13 cellular contexts compared by ENCODE assay signal in the genomic region with DNA sequence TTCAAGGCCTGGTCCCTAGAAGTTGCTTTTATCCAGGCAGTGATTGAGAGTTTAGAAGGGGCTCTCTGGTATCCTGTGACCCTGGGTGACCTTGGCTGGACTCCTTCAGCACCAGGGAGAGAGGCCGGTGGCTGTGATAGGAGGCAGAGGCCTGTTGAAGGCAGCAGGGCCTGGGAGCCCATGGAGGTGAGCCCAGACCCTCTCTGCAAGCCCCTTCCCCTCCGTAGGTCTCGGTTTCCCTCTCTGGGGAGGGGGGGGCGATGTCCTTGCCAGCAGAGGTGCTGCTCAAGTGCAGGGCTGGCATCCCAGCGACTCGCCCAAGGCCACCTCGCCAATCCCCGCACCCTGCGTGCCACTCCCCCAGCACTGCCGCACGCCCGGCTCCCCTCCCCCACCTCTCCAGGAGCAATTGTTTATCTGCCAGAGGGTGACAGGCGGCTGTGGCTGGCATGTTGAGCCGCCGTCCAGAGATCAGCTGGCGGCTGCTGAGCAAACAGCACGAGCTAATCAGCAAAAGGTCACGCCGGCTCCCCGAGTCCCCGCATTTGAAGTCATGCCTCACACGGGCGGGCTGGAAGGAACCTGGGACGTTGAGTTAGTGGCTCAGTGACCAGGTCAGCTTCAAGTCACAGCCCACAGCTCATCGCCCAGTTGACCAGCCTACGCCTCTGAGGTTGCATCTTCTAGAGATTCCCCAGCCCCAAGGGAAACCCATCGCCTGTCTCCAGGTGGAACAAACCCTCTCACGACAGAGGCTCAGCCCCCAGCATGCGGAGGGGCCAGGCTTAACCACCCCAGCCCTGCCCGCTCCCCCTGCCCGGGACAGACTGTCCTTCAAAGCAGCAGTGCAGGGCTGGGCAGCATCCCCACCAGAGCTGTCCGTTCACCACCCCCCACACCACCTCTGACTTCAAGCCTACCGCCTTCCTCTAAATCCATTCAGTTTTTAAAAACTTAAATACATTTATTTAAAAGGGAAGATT. TPM values are rescaled to one million over a fixed set of nuclear protein-coding genes. Genes with fewer than 3 reads are reported as not detected.
DNase-seq lines count a peak whose midpoint lies in the region; ATAC-seq, FAIRE-seq and TF ChIP-seq lines count a peak whose summit lies in the region.
"Had no signal": no experiment of that assay in that cellular context is flagged by ENCODE, and none has a peak within 500 bp of the region (broad histone marks: within the 10 kb centered on the region; RNA-seq: fewer than 3 reads in every experiment).

No MANE protein-coding gene starts in this region.

- no peak for FAIRE-seq in HTR-8/SVneo (lab: Jason Lieb, UNC)

- H3K27me3 Mint-ChIP-seq in activated T-helper 1 cell treated with anti-CD3 and anti-CD28 coated beads, Interleukin-12 subunit alpha, Interleukin-12 subunit beta, Interleukin-2, Interleukin-4 antibody, amounts not matched to agents 30 ng/mL and 10 ng/mL and 1 ng/mL, durations not matched to agents 14 hours and 24 hours and 36 hours (ENCODE audit: insufficient read depth), result no peaks in the 10 kb centered on the region

- no peak overlapping the region for H3K27ac ChIP-seq in BLaER1
- H3K27ac ChIP-seq: gastroesophageal sphincter had no signal

- H3K4me1 Mint-ChIP-seq in activated T-helper 1 cell treated with anti-CD3 and anti-CD28 coated beads, Interleukin-12 subunit alpha, Interleukin-12 subunit beta, Interleukin-2, Interleukin-4 antibody, amounts not matched to agents 30 ng/mL and 10 ng/mL and 1 ng/mL, durations not matched to agents 14 hours and 24 hours and 36 hours (ENCODE audit: low read depth), result no peaks in the 10 kb centered on the region

- H3K4me3 ChIP-seq in BLaER1 (no peak overlapping the region), foreskin fibroblast (ENCODE audit: low read depth in 1 of 2, low read length in 2 of 2) (no peak overlapping the region)
- H3K4me3 ChIP-seq: gastroesophageal sphincter had no signal

- H3K27ac Mint-ChIP-seq in activated T-helper 1 cell treated with anti-CD3 and anti-CD28 coated beads, Interleukin-12 subunit alpha, Interleukin-12 subunit beta, Interleukin-2, Interleukin-4 antibody, amounts not matched to agents 30 ng/mL and 10 ng/mL and 1 ng/mL, durations not matched to agents 14 hours and 24 hours and 36 hours, result no peak overlapping the region

- no peak overlapping the region for H3K4me3 Mint-ChIP-seq in activated T-helper 1 cell treated with anti-CD3 and anti-CD28 coated beads, Interleukin-12 subunit alpha, Interleukin-12 subunit beta, Interleukin-2, Interleukin-4 antibody, amounts not matched to agents 30 ng/mL and 10 ng/mL and 1 ng/mL, durations not matched to agents 14 hours and 24 hours and 36 hours

- H3K4me2 ChIP-seq in BLaER1, result peak overlapping the region; percentile 36

- no peak overlapping the region for H3K9ac ChIP-seq in BLaER1

- H3K4me1 ChIP-seq in BLaER1, result peaks cover 53% of the 10 kb centered on the region

- no peaks in the 10 kb centered on the region for H3K27me3 ChIP-seq in BLaER1

- H3K36me3 ChIP-seq in BLaER1, result peaks cover 18% of the 10 kb centered on the region
- H3K36me3 ChIP-seq: gastroesophageal sphincter had no signal

- TF ChIP-seq CTCF in foreskin fibroblast (IDR thresholded peaks at IDR 0.05; ENCODE audit: low read depth, low read length), result no peak

- intact Hi-C loops in left colon (cut with DNase I, micrococcal nuclease), result no loop called here
- intact Hi-C loops in activated T-helper 1 cell treated with anti-CD3 and anti-CD28 coated beads, Interleukin-12 subunit alpha, Interleukin-12 subunit beta, Interleukin-2, Interleukin-4 antibody, amounts not matched to agents 30 ng/mL and 10 ng/mL and 1 ng/mL, durations not matched to agents 14 hours and 24 hours and 36 hours (cut with micrococcal nuclease), result no loop called here

- H3K36me3 Mint-ChIP-seq in activated T-helper 1 cell treated with anti-CD3 and anti-CD28 coated beads, Interleukin-12 subunit alpha, Interleukin-12 subunit beta, Interleukin-2, Interleukin-4 antibody, amounts not matched to agents 30 ng/mL and 10 ng/mL and 1 ng/mL, durations not matched to agents 14 hours and 24 hours and 36 hours (ENCODE audit: low read depth), result no peaks in the 10 kb centered on the region

- H3K9me3 ChIP-seq in BLaER1, result peaks cover 14% of the 10 kb centered on the region

- peak; percentile 58 for ATAC-seq in left colon
- ATAC-seq: activated CD4-positive, CD25-positive, alpha-beta regulatory T cell treated with anti-CD3 and anti-CD28 coated beads, Interleukin-2, amount 50 U/mL, for 24 hours; gastroesophageal sphincter had no signal

- DNase-seq in NCI-H1092 treated with DMSO at 0.1 percent for 48 hours (lab: John Stamatoyannopoulos, UW) (peak; percentile 69), SK-N-DZ (ENCODE audit: low spot score) (peak; percentile 72), left colon (peak in 1 of 2 donors; percentile 14), HTR-8/SVneo (ENCODE audit: insufficient read length, low spot score) (no peak), foreskin melanocyte (no peak), foreskin fibroblast (no peak)
- no peak for DNase-seq in activated T-helper 1 cell treated with anti-CD3 and anti-CD28 coated beads, Interleukin-12 subunit alpha, Interleukin-12 subunit beta, Interleukin-2, Interleukin-4 antibody, amounts not matched to agents 30 ng/mL and 10 ng/mL and 1 ng/mL, durations not matched to agents 14 hours and 24 hours and 36 hours (ENCODE audit: low spot score)
- DNase-seq: activated effector memory CD4-positive, alpha-beta T cell treated with anti-CD3 and anti-CD28 coated beads, Interleukin-2, amount 50 U/mL, for 16 hours; KBM-7; stimulated activated naive CD4-positive, alpha-beta T cell treated with Interleukin-2 at 50 U/mL for 16 hours had no signal

- H4K20me1 ChIP-seq in BLaER1, result peaks cover 15% of the 10 kb centered on the region; the same call in 1 of the 2 replicates

- H3K9me3 Mint-ChIP-seq in activated T-helper 1 cell treated with anti-CD3 and anti-CD28 coated beads, Interleukin-12 subunit alpha, Interleukin-12 subunit beta, Interleukin-2, Interleukin-4 antibody, amounts not matched to agents 30 ng/mL and 10 ng/mL and 1 ng/mL, durations not matched to agents 14 hours and 24 hours and 36 hours, result peaks cover 19% of the 10 kb centered on the region

RNA-seq across cellular contexts. Expression of a gene that starts 43.7 kb away (rescaled TPM):
- polyA plus RNA-seq in SK-N-DZ (2014; cell fraction: cytosol; rRNA removed), result 19.1 and 20.7 TPM in 2 replicates
- polyA plus RNA-seq in SK-N-DZ (2014; cell fraction: nucleus; rRNA removed), result 13.3 and 17.1 TPM in 2 replicates
- under 1 TPM; 0.25 to 0.46 TPM for total RNA-seq in left colon
- 0.05 TPM in 1 of 2 replicates, not detected in the other for total RNA-seq in activated T-helper 1 cell treated with anti-CD3 and anti-CD28 coated beads, Interleukin-12 subunit alpha, Interleukin-12 subunit beta, Interleukin-2, Interleukin-4 antibody, amounts not matched to agents 30 ng/mL and 10 ng/mL and 1 ng/mL, durations not matched to agents 14 hours and 24 hours and 36 hours

Comparison
In these comparisons a context has a peak if more than half of its experiments do, and no peak if none do; other contexts are left out.
1. DNase-seq: peak in NCI-H1092 treated with DMSO at 0.1 percent for 48 hours (single experiment) and SK-N-DZ (single experiment); none in activated T-helper 1 cell treated with anti-CD3 and anti-CD28 coated beads, Interleukin-12 subunit alpha, Interleukin-12 subunit beta, Interleukin-2, Interleukin-4 antibody, amounts not matched to agents 30 ng/mL and 10 ng/mL and 1 ng/mL, durations not matched to agents 14 hours and 24 hours and 36 hours (single experiment), HTR-8/SVneo (single experiment), foreskin melanocyte (single experiment) and foreskin fibroblast (0 of 2).